Comparison of ENCODE assay signal across 12 cellular contexts in genomic region chr15:101568304-101568703, GRCh38.
"Had no signal": no experiment of that assay in that cellular context is flagged by ENCODE, and none has a peak within 500 bp of the region (broad histone marks: within the 10 kb centered on the region; RNA-seq: fewer than 3 reads in every experiment).

No MANE protein-coding gene starts in this region.

- H3K4me1 ChIP-seq: heart right ventricle, upper lobe of right lung had no signal

- H3K4me3 ChIP-seq: coronary artery, heart right ventricle, upper lobe of right lung had no signal

- H3K36me3 ChIP-seq: heart right ventricle, upper lobe of right lung, WERI-Rb-1 had no signal

- H3K27me3 ChIP-seq: upper lobe of right lung had no signal

- H3K9me3 ChIP-seq: heart right ventricle, upper lobe of right lung had no signal

- H3K27ac ChIP-seq: coronary artery, heart right ventricle, upper lobe of right lung, WERI-Rb-1 had no signal

- ATAC-seq: heart right ventricle; left ventricle myocardium superior; stimulated activated naive B cell treated with anti-CD40 and anti-IgM and Interleukin-4, amounts not matched to agents 10 μg/mL and 1 μg/mL and 100 μg/mL, for 72 hours; upper lobe of right lung had no signal

- DNase-seq: activated CD4-positive, alpha-beta T cell treated with anti-CD3 and anti-CD28 coated beads, Interleukin-2, amount 50 U/mL, for 48 hours; activated gamma-delta T cell; caudate nucleus; heart right ventricle; immature natural killer cell; left ventricle myocardium superior; occipital lobe; retina; stimulated activated naive B cell treated with anti-CD40 and anti-IgM and Interleukin-4, amounts not matched to agents 10 μg/mL and 1 μg/mL and 100 μg/mL, for 72 hours; upper lobe of right lung; WERI-Rb-1 had no signal
